Comparison of ENCODE assay signal across 25 cellular contexts in genomic region chr4:124946696-124947095, GRCh38.
A peak's percentile ranks its signal among the peaks of the same experiment; 100 is the strongest.
DNase-seq lines count a peak whose midpoint lies in the region; ATAC-seq and TF ChIP-seq lines count a peak whose summit lies in the region.
"Had no signal": no experiment of that assay in that cellular context is flagged by ENCODE, and none has a peak within 500 bp of the region (broad histone marks: within the 10 kb centered on the region; RNA-seq: fewer than 3 reads in every experiment).

No MANE protein-coding gene starts in this region.

- CTCF ChIA-PET in MCF 10A (lab: Yijun Ruan, JAX), result no interaction called here

- H3K9me3 ChIP-seq in breast epithelium, result no peaks in the 10 kb centered on the region
- H3K9me3 ChIP-seq in body of pancreas, result no peaks in the 10 kb centered on the region

- H3K27me3 ChIP-seq in breast epithelium, result no peaks in the 10 kb centered on the region
- H3K27me3 ChIP-seq in body of pancreas, result no peaks in the 10 kb centered on the region
- H3K27me3 ChIP-seq: BLaER1 treated with 17β-estradiol and CSF1 and Interleukin-3, amounts not matched to agents 10 nM and 100 nM had no signal

- H3K36me3 ChIP-seq in breast epithelium (no peaks in the 10 kb centered on the region), body of pancreas (replicated peaks in 1 of 2; ENCODE audit: insufficient read depth in 1 of 2, low read depth in 2 of 2) (no peaks in the 10 kb centered on the region)
- H3K36me3 ChIP-seq: BLaER1 treated with 17β-estradiol and CSF1 and Interleukin-3, amounts not matched to agents 10 nM and 100 nM had no signal

- intact Hi-C loops in MCF 10A (cut with micrococcal nuclease) (loop anchor here (10.0 kb wide), 1 partner anchor 612 kb away; no protein-coding TSS in a partner anchor), breast epithelium (cut with DNase I; ENCODE audit: low total_unique reads) (no loop called here), body of pancreas (cut with DNase I) (no loop called here)

- H3K4me1 Mint-ChIP-seq in MCF 10A (ENCODE audit: insufficient read depth, unreplicated experiment), result peaks cover 48% of the 10 kb centered on the region
- H3K4me1 Mint-ChIP-seq: T-helper 17 cell had no signal

- POLR2A ChIA-PET in MCF 10A (lab: Yijun Ruan, JAX), result interaction anchor here (0.7 to 2.8 kb wide), 7 partner anchors 42 to 294 kb away, joined by 3 to 10 read pairs (median 4); partner anchors contain the start of gene ANKRD50

- peak; percentile 35 for DNase-seq in MCF 10A (ENCODE audit: unreplicated experiment)
- DNase-seq in breast epithelium (ENCODE audit: low spot score in 2 of 2), result no peak
- peak in 2 of 4 donors; percentile 16 to 20 for DNase-seq in body of pancreas
- no peak for DNase-seq in left lobe of liver (ENCODE audit: low spot score)
- DNase-seq in DMS114 treated with DMSO at 0.1 percent for 48 hours (lab: John Stamatoyannopoulos, UW; ENCODE audit: unreplicated experiment), result no peak
- DNase-seq in DMS79 treated with DMSO at 0.1 percent for 48 hours (lab: John Stamatoyannopoulos, UW), result no peak
- DNase-seq in OCI-M2 (lab: John Stamatoyannopoulos, UW; ENCODE audit: unreplicated experiment), result no peak
- no peak for DNase-seq in effector CD4-positive, alpha-beta T cell
- DNase-seq: 8988T; activated CD4-positive, alpha-beta T cell treated with anti-CD3 and anti-CD28 coated beads for 4 hours; activated naive CD4-positive, alpha-beta T cell; activated T-cell treated with anti-CD3 and anti-CD28 coated beads, Interleukin-2, amount 50 U/mL, for 4 hours; amniotic stem cell; hippocampal formation; NCI-H1105; NCI-H2029; NCI-H345; NCI-H82; retina; stimulated activated CD4-positive, alpha-beta T cell treated with anti-CD3 and anti-CD28 coated beads, Interleukin-2, amount 100 ng/mL, for 48 hours; stimulated activated naive CD4-positive, alpha-beta T cell; T-helper 17 cell had no signal

- no peaks in the 10 kb centered on the region for H3K4me1 ChIP-seq in breast epithelium
- H3K4me1 ChIP-seq in body of pancreas, result peaks cover 27% of the 10 kb centered on the region
- H3K4me1 ChIP-seq: BLaER1 treated with 17β-estradiol and CSF1 and Interleukin-3, amounts not matched to agents 10 nM and 100 nM had no signal

- no peaks in the 10 kb centered on the region for H3K27me3 Mint-ChIP-seq in MCF 10A (ENCODE audit: insufficient read depth, unreplicated experiment)
- H3K27me3 Mint-ChIP-seq: dendritic cell treated with granulocyte-macrophage colony-stimulating factor and Interleukin-4, amounts not matched to agents 40 ng/mL and 50 ng/mL, for 4 days; T-helper 17 cell had no signal

- no peak overlapping the region for H3K4me3 Mint-ChIP-seq in MCF 10A (ENCODE audit: unreplicated experiment)
- H3K4me3 Mint-ChIP-seq: activated T-cell treated with anti-CD3 and anti-CD28 coated beads, Interleukin-2, amount 50 U/mL, for 4 hours; dendritic cell treated with granulocyte-macrophage colony-stimulating factor and Interleukin-4, amounts not matched to agents 40 ng/mL and 50 ng/mL, for 4 days; T-helper 17 cell had no signal

- TF ChIP-seq CTCF in MCF 10A (IDR thresholded peaks at IDR 0.05; ENCODE audit: unreplicated experiment) (no peak), breast epithelium (IDR thresholded peaks at IDR 0.05) (no peak), body of pancreas (IDR thresholded peaks at IDR 0.05) (no peak)

- WGBS in body of pancreas, 2 donors, result 18 to 44% methylated on average over 2 of the region's 2 CpGs

- peak overlapping the region; percentile 97 for H3K27ac Mint-ChIP-seq in MCF 10A (ENCODE audit: low read depth, unreplicated experiment)
- H3K27ac Mint-ChIP-seq: dendritic cell treated with granulocyte-macrophage colony-stimulating factor and Interleukin-4, amounts not matched to agents 40 ng/mL and 50 ng/mL, for 4 days; T-helper 17 cell had no signal

- no peak for TF ChIP-seq POLR2A in breast epithelium (IDR thresholded peaks at IDR 0.05)
- no peak for TF ChIP-seq POLR2A in body of pancreas (IDR thresholded peaks at IDR 0.05)

- no peak overlapping the region for H3K4me3 ChIP-seq in breast epithelium
- H3K4me3 ChIP-seq in body of pancreas, result no peak overlapping the region
- H3K4me3 ChIP-seq: BLaER1 treated with 17β-estradiol and CSF1 and Interleukin-3, amounts not matched to agents 10 nM and 100 nM; lung had no signal

- H3K9me3 Mint-ChIP-seq in MCF 10A (ENCODE audit: unreplicated experiment), result peaks cover 7% of the 10 kb centered on the region

- no peaks in the 10 kb centered on the region for H3K36me3 Mint-ChIP-seq in MCF 10A (ENCODE audit: insufficient read depth, unreplicated experiment)

- ATAC-seq in body of pancreas (peak; percentile 72), left lobe of liver (peak; percentile 30)
- ATAC-seq: activated T-cell treated with anti-CD3 and anti-CD28 coated beads, Interleukin-2, amount 50 U/mL, for 4 hours; T-helper 17 cell had no signal

- no peak overlapping the region for H3K27ac ChIP-seq in breast epithelium
- H3K27ac ChIP-seq in body of pancreas, result peak overlapping the region in 3 of 4 donors; percentile 41 to 73 (median 52)
- H3K27ac ChIP-seq: BLaER1 treated with 17β-estradiol and CSF1 and Interleukin-3, amounts not matched to agents 10 nM and 100 nM had no signal

- BruUV-seq in MCF 10A (replicated peaks; lab: Mats Ljungman, UMichigan), result no TSS peak

Comparison
In these comparisons a context has a peak if more than half of its experiments do, and no peak if none do; other contexts are left out.
1. H3K27ac ChIP-seq: peak in body of pancreas (3 of 4); none in breast epithelium (0 of 2).